In the genomic region with DNA sequence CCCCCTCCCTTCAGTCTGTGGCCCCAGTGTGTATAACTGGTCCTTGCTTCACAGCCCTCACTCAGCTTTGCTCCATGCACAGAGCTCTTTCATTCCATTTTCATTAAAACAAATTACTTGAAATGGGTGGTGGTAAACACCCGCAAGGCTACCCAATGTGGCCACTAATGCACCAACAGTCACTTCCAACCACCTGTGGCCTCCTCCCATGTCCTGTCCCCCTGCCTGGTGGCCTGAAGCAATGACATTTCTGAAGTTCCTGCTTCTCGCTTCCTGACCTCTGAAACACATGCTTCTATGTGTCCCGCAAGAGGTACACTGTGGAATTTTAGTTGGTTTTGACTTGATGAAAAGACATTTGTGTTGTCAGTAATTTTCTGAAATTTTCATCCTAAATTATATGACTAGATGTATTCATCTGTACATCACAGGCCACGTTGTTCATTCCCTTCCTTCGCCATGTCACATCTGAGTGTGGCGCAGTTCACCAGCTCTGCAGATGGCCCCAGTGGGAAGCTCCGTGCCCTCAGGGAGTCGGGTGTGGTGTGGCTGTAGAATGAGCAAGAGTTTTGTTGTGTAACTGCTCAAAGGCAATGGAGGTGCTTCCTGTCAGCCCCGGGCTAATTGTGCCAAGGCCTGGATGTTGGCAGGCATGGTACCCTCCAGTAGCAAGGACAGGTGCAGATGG, we compare ENCODE assay signal across 19 cellular contexts. TPM values are rescaled to one million over a fixed set of nuclear protein-coding genes. Genes with fewer than 3 reads are reported as not detected.
DNase-seq lines count a peak whose midpoint lies in the region; TF ChIP-seq lines count a peak whose summit lies in the region.
"Had no signal": no experiment of that assay in that cellular context is flagged by ENCODE, and none has a peak within 500 bp of the region (broad histone marks: within the 10 kb centered on the region; RNA-seq: fewer than 3 reads in every experiment).

No MANE protein-coding gene starts in this region.

- H4K20me1 ChIP-seq in Loucy (ENCODE audit: insufficient read depth, low read length, poor library complexity, severe bottlenecking), result no peaks in the 10 kb centered on the region

- TF ChIP-seq CTCF in Loucy (conservative IDR thresholded peaks at IDR 0.05; ENCODE audit: low read length) (no peak), neutrophil (IDR thresholded peaks at IDR 0.05) (no peak), GM20000 (IDR thresholded peaks at IDR 0.05; ENCODE audit: extremely low read depth, missing control alignments) (no peak)

- H3K9me2 ChIP-seq in Loucy (replicated peaks; ENCODE audit: low read depth, low read length), result no peaks in the 10 kb centered on the region

- no peak overlapping the region for H3K9ac ChIP-seq in Loucy (ENCODE audit: low read depth, low read length, poor library complexity, severe bottlenecking)

- H3K4me3 ChIP-seq in Loucy (ENCODE audit: low read length, poor library complexity, severe bottlenecking), result no peak overlapping the region
- H3K4me3 ChIP-seq in neutrophil (ENCODE audit: low read depth in 1 of 2, low read length in 1 of 2), result peak overlapping the region in 1 of 2 experiments; percentile 22
- H3K4me3 ChIP-seq: SK-N-MC, smooth muscle cell had no signal

- peaks cover 27% of the 10 kb centered on the region for H3K4me1 ChIP-seq in Loucy (ENCODE audit: insufficient read depth, low read length, poor library complexity, severe bottlenecking)
- peaks cover 67 to 70% of the 10 kb centered on the region in 2 experiments for H3K4me1 ChIP-seq in neutrophil (ENCODE audit: control insufficient read depth in 1 of 2, insufficient read depth in 1 of 2, low read depth in 1 of 2, low read length in 1 of 2)

- no peaks in the 10 kb centered on the region for H3K79me2 ChIP-seq in Loucy (ENCODE audit: insufficient read depth, low read length)

- H3K27ac ChIP-seq in neutrophil, result peak overlapping the region; percentile 85
- H3K27ac ChIP-seq in substantia nigra (ENCODE audit: low read depth, low read length, poor library complexity, severe bottlenecking), result no peak overlapping the region
- H3K27ac ChIP-seq: foreskin keratinocyte, SK-N-MC had no signal

- peak; percentile 57 for DNase-seq in activated effector memory CD4-positive, alpha-beta T cell treated with anti-CD3 and anti-CD28 coated beads, Interleukin-2, amount 50 U/mL, for 16 hours
- DNase-seq in activated effector memory CD4-positive, alpha-beta T cell treated with Interleukin-2 at 50 U/mL for 16 hours, result no peak
- peak; percentile 73 for DNase-seq in RPMI7951 (ENCODE audit: low read depth)
- no peak for DNase-seq in HuH-7 (ENCODE audit: low spot score)
- no peak for DNase-seq in GM20000 (ENCODE audit: low spot score)
- no peak for DNase-seq in substantia nigra (lab: John Stamatoyannopoulos, UW)
- DNase-seq: activated CD4-positive, CD25-positive, alpha-beta regulatory T cell treated with anti-CD3 and anti-CD28 coated beads, Interleukin-2, amount 50 U/mL, for 72 hours; CD8-positive, alpha-beta T cell; DMS79 treated with DMSO at 0.1 percent for 48 hours; foreskin keratinocyte; midbrain; NCI-H1092; NCI-H510A treated with DMSO at 0.1 percent for 48 hours; stimulated activated CD4-positive, alpha-beta T cell treated with anti-CD3 and anti-CD28 coated beads, Interleukin-4, amount 100 ng/mL, for 4 hours had no signal

- no peaks in the 10 kb centered on the region for H3K27me3 ChIP-seq in Loucy (ENCODE audit: insufficient read depth, low read length, poor library complexity, severe bottlenecking)
- no peaks in the 10 kb centered on the region for H3K27me3 ChIP-seq in neutrophil
- H3K27me3 ChIP-seq: foreskin keratinocyte had no signal

- H3K36me3 ChIP-seq in Loucy (ENCODE audit: insufficient read depth, low read length) (no peaks in the 10 kb centered on the region), neutrophil (peaks cover 52% of the 10 kb centered on the region)

- H3K4me2 ChIP-seq in Loucy (ENCODE audit: low read depth, low read length, poor library complexity, severe bottlenecking), result peak overlapping the region; percentile 13
- H3K4me2 ChIP-seq: smooth muscle cell had no signal

- H3K9me3 ChIP-seq in Loucy (ENCODE audit: insufficient read depth, low read depth, low read length) (no peaks in the 10 kb centered on the region), neutrophil (no peaks in the 10 kb centered on the region)

- no peaks in the 10 kb centered on the region for H3F3A ChIP-seq in Loucy (ENCODE audit: low read depth)

- peak overlapping the region; percentile 86 for H2AFZ ChIP-seq in Loucy (ENCODE audit: low read length)

RNA-seq across cellular contexts. Expression of gene ROPN1L, which starts 9.6 kb away (rescaled TPM):
- total RNA-seq in RPMI7951 (2014; rRNA removed; shearing (Covaris generic)), result 0.59 and 0.84 TPM in 2 replicates
- total RNA-seq: CD8-positive, alpha-beta T cell; epithelial cell of proximal tubule had no signal

Comparison
In these comparisons a context has a peak if more than half of its experiments do, and no peak if none do; other contexts are left out.
1. DNase-seq: peak in activated effector memory CD4-positive, alpha-beta T cell treated with anti-CD3 and anti-CD28 coated beads, Interleukin-2, amount 50 U/mL, for 16 hours (single experiment) and RPMI7951 (single experiment); none in activated effector memory CD4-positive, alpha-beta T cell treated with Interleukin-2 at 50 U/mL for 16 hours (single experiment), HuH-7 (single experiment), GM20000 (single experiment) and substantia nigra (0 of 49).